In the genomic region with DNA sequence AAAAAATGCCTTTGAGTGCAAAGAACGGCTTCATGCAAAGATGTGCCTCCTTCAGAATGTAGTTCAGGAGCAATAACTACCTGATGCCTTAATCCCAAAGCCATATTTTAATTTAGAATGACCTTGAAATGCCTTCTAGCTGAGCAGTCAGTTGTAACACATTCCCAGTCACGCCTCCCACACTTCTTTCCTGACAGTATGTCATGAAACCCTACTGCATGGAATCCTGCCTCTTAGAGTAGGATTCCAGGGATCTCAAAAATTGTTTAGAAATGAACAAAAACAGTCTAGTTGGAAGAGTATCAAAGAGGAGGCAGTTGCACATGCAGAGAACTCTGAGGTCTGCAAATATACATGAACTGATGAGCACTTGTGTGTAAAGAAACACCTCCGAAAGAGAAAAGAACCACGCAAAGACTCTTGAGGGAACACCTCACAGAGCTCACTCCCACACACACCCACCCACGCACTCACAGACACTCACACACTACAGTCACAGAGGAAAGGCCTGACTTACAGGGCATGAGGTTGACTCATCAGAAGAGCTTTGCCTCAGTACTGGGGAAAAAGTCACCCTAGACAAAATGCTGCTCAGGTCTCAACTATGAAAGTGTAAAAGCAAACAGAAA, we compare ENCODE assay signal across 10 cellular contexts.
DNase-seq lines count a peak whose midpoint lies in the region; ATAC-seq and TF ChIP-seq lines count a peak whose summit lies in the region.
"Had no signal": no experiment of that assay in that cellular context is flagged by ENCODE, and none has a peak within 500 bp of the region (broad histone marks: within the 10 kb centered on the region; RNA-seq: fewer than 3 reads in every experiment).

No MANE protein-coding gene starts in this region.

- H3K27me3 Mint-ChIP-seq in activated naive CD4-positive, alpha-beta T cell treated with anti-CD3 and anti-CD28 coated beads, Interleukin-2, amount 50 U/mL, for 24 hours, result no peaks in the 10 kb centered on the region
- H3K27me3 Mint-ChIP-seq in nephron (ENCODE audit: low read depth), result peaks cover 27% of the 10 kb centered on the region

- H3K9ac ChIP-seq in Loucy (ENCODE audit: low read depth, low read length, poor library complexity, severe bottlenecking), result peak overlapping the region; percentile 54

- H3F3A ChIP-seq in Loucy (ENCODE audit: low read depth), result no peaks in the 10 kb centered on the region

- in situ Hi-C loops in ACHN (cut with HindIII; ENCODE audit: low pct_ligation_motif_present, low pct_unique_long_range_greater_than_20kb, low sequenced_read_pairs), result no loop called here

- no peaks in the 10 kb centered on the region for H3K79me2 ChIP-seq in Loucy (ENCODE audit: insufficient read depth, low read length)

- H3K27me3 ChIP-seq in Loucy (ENCODE audit: insufficient read depth, low read length, poor library complexity, severe bottlenecking), result no peaks in the 10 kb centered on the region
- H3K27me3 ChIP-seq: cardiac muscle cell had no signal

- H3K27ac Mint-ChIP-seq in activated naive CD4-positive, alpha-beta T cell treated with anti-CD3 and anti-CD28 coated beads, Interleukin-2, amount 50 U/mL, for 24 hours, result peak overlapping the region; percentile 77
- H3K27ac Mint-ChIP-seq in nephron, result peak overlapping the region; percentile 3 to 62 (median 42)

- H3K9me3 ChIP-seq in Loucy (ENCODE audit: insufficient read depth, low read depth, low read length), result no peaks in the 10 kb centered on the region

- H2AFZ ChIP-seq in Loucy (ENCODE audit: low read length), result no peak overlapping the region

- DNase-seq in ACHN (peak; percentile 18), NCI-H1092 (lab: John Stamatoyannopoulos, UW) (no peak), NCI-H187 (lab: John Stamatoyannopoulos, UW) (no peak), NCI-H748 (lab: John Stamatoyannopoulos, UW; ENCODE audit: unreplicated experiment) (no peak)

- H3K4me3 ChIP-seq in Loucy (ENCODE audit: low read length, poor library complexity, severe bottlenecking), result no peak overlapping the region
- H3K4me3 ChIP-seq: cardiac muscle cell had no signal

- H3K4me3 Mint-ChIP-seq in activated naive CD4-positive, alpha-beta T cell treated with anti-CD3 and anti-CD28 coated beads, Interleukin-2, amount 50 U/mL, for 24 hours, result no peak overlapping the region
- no peak overlapping the region for H3K4me3 Mint-ChIP-seq in nephron

- H3K4me1 ChIP-seq in Loucy (ENCODE audit: insufficient read depth, low read length, poor library complexity, severe bottlenecking), result peaks cover 58% of the 10 kb centered on the region

- no peaks in the 10 kb centered on the region for H4K20me1 ChIP-seq in Loucy (ENCODE audit: insufficient read depth, low read length, poor library complexity, severe bottlenecking)

- peaks cover 23% of the 10 kb centered on the region for H3K4me1 Mint-ChIP-seq in activated naive CD4-positive, alpha-beta T cell treated with anti-CD3 and anti-CD28 coated beads, Interleukin-2, amount 50 U/mL, for 24 hours
- peaks cover 7% of the 10 kb centered on the region for H3K4me1 Mint-ChIP-seq in nephron

- H3K36me3 ChIP-seq in Loucy (ENCODE audit: insufficient read depth, low read length), result no peaks in the 10 kb centered on the region
- H3K36me3 ChIP-seq: cardiac muscle cell had no signal

- no peaks in the 10 kb centered on the region for H3K36me3 Mint-ChIP-seq in activated naive CD4-positive, alpha-beta T cell treated with anti-CD3 and anti-CD28 coated beads, Interleukin-2, amount 50 U/mL, for 24 hours
- no peaks in the 10 kb centered on the region for H3K36me3 Mint-ChIP-seq in nephron (ENCODE audit: low read depth)
- H3K36me3 Mint-ChIP-seq: CD4-positive, alpha-beta memory T cell had no signal

- no peak for TF ChIP-seq CTCF in Loucy (conservative IDR thresholded peaks at IDR 0.05; ENCODE audit: low read length)
- TF ChIP-seq CTCF in nephron (IDR thresholded peaks at IDR 0.05; ENCODE audit: unreplicated experiment in 3 of 3), result no peak

- H3K4me2 ChIP-seq in Loucy (ENCODE audit: low read depth, low read length, poor library complexity, severe bottlenecking), result peak overlapping the region; percentile 34

- no peaks in the 10 kb centered on the region for H3K9me2 ChIP-seq in Loucy (replicated peaks; ENCODE audit: low read depth, low read length)

- no peaks in the 10 kb centered on the region for H3K9me3 Mint-ChIP-seq in activated naive CD4-positive, alpha-beta T cell treated with anti-CD3 and anti-CD28 coated beads, Interleukin-2, amount 50 U/mL, for 24 hours
- H3K9me3 Mint-ChIP-seq in nephron, result no peaks in the 10 kb centered on the region
- H3K9me3 Mint-ChIP-seq: CD4-positive, alpha-beta memory T cell had no signal

- ATAC-seq in GM18858 (IDR thresholded peaks at IDR 0.05; ENCODE audit: unreplicated experiment), result no peak
